In genomic region chr13:27907139-27907787, GRCh38 we compare ENCODE assay signal across 28 cellular contexts. TPM values are rescaled to one million over a fixed set of nuclear protein-coding genes. Genes with fewer than 3 reads are reported as not detected.
"Had no signal": no experiment of that assay in that cellular context is flagged by ENCODE, and none has a peak within 500 bp of the region (broad histone marks: within the 10 kb centered on the region; RNA-seq: fewer than 3 reads in every experiment).

No MANE protein-coding gene starts in this region.

- H3K9me3 Mint-ChIP-seq: activated B cell treated with CpG ODN at 0.5 μM for 24 hours; activated CD4-positive, alpha-beta memory T cell treated with anti-CD3 and anti-CD28 coated beads, Interleukin-2, amount 10 ng/mL, durations not matched to agents 7 days and 5 days; activated CD4-positive, alpha-beta T cell treated with anti-CD3 and anti-CD28 coated beads, Interleukin-2, amount 10 ng/mL, durations not matched to agents 7 days and 5 days; activated naive CD4-positive, alpha-beta T cell treated with anti-CD3 and anti-CD28 coated beads, Interleukin-2, amount 10 ng/mL, durations not matched to agents 7 days and 5 days; activated naive CD8-positive, alpha-beta T cell treated with anti-CD3 and anti-CD28 coated beads for 36 hours; activated T-helper 2 cell treated with anti-CD3 and anti-CD28 coated beads, Interferon-gamma antibody, Interleukin-2, Interleukin-4, amounts not matched to agents 10 μg/mL and 5 μg/mL and 100 μg/mL, durations not matched to agents 14 hours and 24 hours and 36 hours; T-helper 2 cell treated with Interferon-gamma antibody and Interleukin-4, amounts not matched to agents 5 μg/mL and 100 μg/mL, for 36 hours had no signal

- ATAC-seq: Panc1, Right ventricle myocardium inferior had no signal

- H3K4me3 Mint-ChIP-seq: activated B cell treated with CpG ODN at 0.5 μM for 24 hours; activated CD4-positive, alpha-beta memory T cell treated with anti-CD3 and anti-CD28 coated beads, Interleukin-2, amount 10 ng/mL, durations not matched to agents 7 days and 5 days; activated CD4-positive, alpha-beta T cell treated with anti-CD3 and anti-CD28 coated beads, Interleukin-2, amount 10 ng/mL, durations not matched to agents 7 days and 5 days; activated naive CD4-positive, alpha-beta T cell treated with anti-CD3 and anti-CD28 coated beads, Interleukin-2, amount 10 ng/mL, durations not matched to agents 7 days and 5 days; activated naive CD8-positive, alpha-beta T cell treated with anti-CD3 and anti-CD28 coated beads for 36 hours; T-helper 2 cell treated with Interferon-gamma antibody and Interleukin-4, amounts not matched to agents 5 μg/mL and 100 μg/mL, for 36 hours had no signal

- DNase-seq: activated B cell treated with CpG ODN at 0.5 μM for 24 hours; activated CD4-positive, alpha-beta memory T cell treated with anti-CD3 and anti-CD28 coated beads, Interleukin-2, amount 10 ng/mL, durations not matched to agents 7 days and 5 days; activated CD4-positive, alpha-beta T cell treated with anti-CD3 and anti-CD28 coated beads for 1 hour; activated CD4-positive, alpha-beta T cell treated with anti-CD3 and anti-CD28 coated beads, Interleukin-2, amount 10 ng/mL, durations not matched to agents 7 days and 5 days; activated gamma-delta T cell treated with Interleukin-2 at 50 U/mL for 16 hours; activated naive CD4-positive, alpha-beta T cell treated with anti-CD3 and anti-CD28 coated beads, Interleukin-2, amount 10 ng/mL, durations not matched to agents 7 days and 5 days; activated naive CD8-positive, alpha-beta T cell treated with anti-CD3 and anti-CD28 coated beads for 36 hours; activated T-cell treated with anti-CD3 and anti-CD28 coated beads for 4 hours; activated T-cell treated with anti-CD3 and anti-CD28 coated beads, Interleukin-2, amount 50 U/mL, for 48 hours; central memory CD4-positive, alpha-beta T cell; Kasumi-1; KBM-7; NCI-H1105 treated with DMSO at 0.1 percent for 48 hours; NCI-H1436 treated with DMSO at 0.1 percent for 48 hours; NCI-H187; NCI-H2081; NCI-H510A treated with DMSO at 0.1 percent for 48 hours; NCI-H69; NK-92 treated with Interleukin-12 subunit alpha and Interleukin-12 subunit beta, amount 100 ng/mL, for 24 hours; OCI-M1; RPMI8226 had no signal

- H3K4me1 Mint-ChIP-seq: activated B cell treated with CpG ODN at 0.5 μM for 24 hours; activated CD4-positive, alpha-beta memory T cell treated with anti-CD3 and anti-CD28 coated beads, Interleukin-2, amount 10 ng/mL, durations not matched to agents 7 days and 5 days; activated CD4-positive, alpha-beta T cell treated with anti-CD3 and anti-CD28 coated beads, Interleukin-2, amount 10 ng/mL, durations not matched to agents 7 days and 5 days; activated naive CD4-positive, alpha-beta T cell treated with anti-CD3 and anti-CD28 coated beads, Interleukin-2, amount 10 ng/mL, durations not matched to agents 7 days and 5 days; activated naive CD8-positive, alpha-beta T cell treated with anti-CD3 and anti-CD28 coated beads for 36 hours had no signal

- H3K36me3 Mint-ChIP-seq: activated naive CD4-positive, alpha-beta T cell treated with anti-CD3 and anti-CD28 coated beads, Interleukin-2, amount 10 ng/mL, durations not matched to agents 7 days and 5 days; activated naive CD8-positive, alpha-beta T cell treated with anti-CD3 and anti-CD28 coated beads for 36 hours had no signal

- H3K4me3 ChIP-seq: SK-N-MC had no signal

- H3K27ac ChIP-seq: SK-N-MC had no signal

- H3K27ac Mint-ChIP-seq: activated B cell treated with CpG ODN at 0.5 μM for 24 hours; activated CD4-positive, alpha-beta memory T cell treated with anti-CD3 and anti-CD28 coated beads, Interleukin-2, amount 10 ng/mL, durations not matched to agents 7 days and 5 days; activated CD4-positive, alpha-beta T cell treated with anti-CD3 and anti-CD28 coated beads, Interleukin-2, amount 10 ng/mL, durations not matched to agents 7 days and 5 days; activated naive CD4-positive, alpha-beta T cell treated with anti-CD3 and anti-CD28 coated beads, Interleukin-2, amount 10 ng/mL, durations not matched to agents 7 days and 5 days; activated naive CD8-positive, alpha-beta T cell treated with anti-CD3 and anti-CD28 coated beads for 36 hours; activated T-helper 2 cell treated with anti-CD3 and anti-CD28 coated beads, Interferon-gamma antibody, Interleukin-2, Interleukin-4, amounts not matched to agents 10 μg/mL and 5 μg/mL and 100 μg/mL, durations not matched to agents 14 hours and 24 hours and 36 hours; T-helper 2 cell treated with Interferon-gamma antibody and Interleukin-4, amounts not matched to agents 5 μg/mL and 100 μg/mL, for 36 hours had no signal

RNA-seq across cellular contexts. Expression of gene PDX1, which starts 12.5 kb away (rescaled TPM):
- total RNA-seq: activated B cell treated with CpG ODN at 0.5 μM for 24 hours; activated CD4-positive, alpha-beta memory T cell treated with anti-CD3 and anti-CD28 coated beads, Interleukin-2, amount 10 ng/mL, durations not matched to agents 7 days and 5 days; activated CD4-positive, alpha-beta T cell treated with anti-CD3 and anti-CD28 coated beads, Interleukin-2, amount 10 ng/mL, durations not matched to agents 7 days and 5 days; activated CD8-positive, alpha-beta memory T cell treated with anti-CD3 and anti-CD28 coated beads for 36 hours; activated naive CD8-positive, alpha-beta T cell treated with anti-CD3 and anti-CD28 coated beads for 36 hours; activated T-helper 2 cell treated with anti-CD3 and anti-CD28 coated beads, Interferon-gamma antibody, Interleukin-2, Interleukin-4, amounts not matched to agents 10 μg/mL and 5 μg/mL and 100 μg/mL, durations not matched to agents 14 hours and 24 hours and 36 hours; Right ventricle myocardium inferior; T-helper 1 cell treated with Interleukin-12 subunit alpha and Interleukin-12 subunit beta and Interleukin-4 antibody, amounts not matched to agents 30 ng/mL and 1 ng/mL, for 36 hours had no signal
